8 cellular contexts compared by ENCODE assay signal in genomic region chr22:40345801-40346177, GRCh38. TPM values are rescaled to one million over a fixed set of nuclear protein-coding genes. Genes with fewer than 3 reads are reported as not detected.
DNase-seq lines count a peak whose midpoint lies in the region; ATAC-seq and TF ChIP-seq lines count a peak whose summit lies in the region.

No MANE protein-coding gene starts in this region.

- no peaks in the 10 kb centered on the region for H3K27me3 Mint-ChIP-seq in neural progenitor cell (ENCODE audit: insufficient read depth, low read depth)

- peak overlapping the region; percentile 97 for H3K27ac Mint-ChIP-seq in neural progenitor cell

- H3K36me3 Mint-ChIP-seq in neural progenitor cell, result no peaks in the 10 kb centered on the region

- H4K20me1 ChIP-seq in neural progenitor cell (ENCODE audit: low read depth), result peaks cover 19% of the 10 kb centered on the region

- peak overlapping the region; percentile 99 for H3K4me3 Mint-ChIP-seq in neural progenitor cell

- peaks cover 45% of the 10 kb centered on the region for H3K79me2 ChIP-seq in neural progenitor cell (ENCODE audit: low read depth)

- TF ChIP-seq POLR2A in esophagus muscularis mucosa (IDR thresholded peaks at IDR 0.05; ENCODE audit: low read depth), result no peak

- H3K4me1 Mint-ChIP-seq in neural progenitor cell, result peaks cover 13% of the 10 kb centered on the region

- peaks cover 12 to 26% (median 20%) of the 10 kb centered on the region in 4 donors for H3K36me3 ChIP-seq in esophagus muscularis mucosa
- H3K36me3 ChIP-seq in neural progenitor cell, result peaks cover 8% of the 10 kb centered on the region
- H3K36me3 ChIP-seq in aorta (ENCODE audit: control insufficient read depth in 1 of 2, insufficient read depth in 2 of 2, low read length in 1 of 2), result no peaks in the 10 kb centered on the region

- H3K9me3 Mint-ChIP-seq in neural progenitor cell, result no peaks in the 10 kb centered on the region

- peaks cover 20 to 32% (median 29%) of the 10 kb centered on the region in 4 donors for H3K4me1 ChIP-seq in esophagus muscularis mucosa
- H3K4me1 ChIP-seq in neural progenitor cell, result peaks cover 8% of the 10 kb centered on the region
- H3K4me1 ChIP-seq in aorta (ENCODE audit: control insufficient read depth in 1 of 2, insufficient read depth in 2 of 2, low read length in 2 of 2), result peaks cover 3% of the 10 kb centered on the region in 2 donors

- peak overlapping the region; percentile 60 for H2AFZ ChIP-seq in neural progenitor cell (replicated peaks)

- H3F3A ChIP-seq in neural progenitor cell (ENCODE audit: low read depth), result peaks cover 12% of the 10 kb centered on the region

- intact Hi-C loops in esophagus muscularis mucosa (cut with DNase I), result loop anchor here (2.0 to 5.0 kb wide), 2 partner anchors 301 to 813 kb away; partner anchors contain the start of gene RPS19BP1
- intact Hi-C loops in aorta (cut with DNase I), result loop anchor here (2.0 to 10.0 kb wide), 4 partner anchors 301 to 813 kb away; partner anchors contain the start of gene RPS19BP1 (in 2 of the 2)

- ATAC-seq in HG02571 (IDR thresholded peaks at IDR 0.05; ENCODE audit: unreplicated experiment) (peak; percentile 8), aorta (ENCODE audit: low FRiP score) (peak; percentile 44)

- H3K9me3 ChIP-seq in esophagus muscularis mucosa (no peaks in the 10 kb centered on the region), neural progenitor cell (ENCODE audit: low read depth) (no peaks in the 10 kb centered on the region), aorta (ENCODE audit: control insufficient read depth, low read length) (no peaks in the 10 kb centered on the region)

- peak overlapping the region; percentile 49 for H3K9ac ChIP-seq in neural progenitor cell

- TF ChIP-seq CTCF in esophagus muscularis mucosa (IDR thresholded peaks at IDR 0.05) (no peak), neural progenitor cell (IDR thresholded peaks at IDR 0.05) (no peak)

- peak; percentile 69 for DNase-seq in GM03348 (ENCODE audit: low spot score)
- DNase-seq in NCI-H69 (lab: John Stamatoyannopoulos, UW), result peak; percentile 83
- DNase-seq in activated T-cell treated with anti-CD3 and anti-CD28 coated beads for 24 hours (ENCODE audit: low read depth), result peak; percentile 53
- DNase-seq in esophagus muscularis mucosa (ENCODE audit: extremely low spot score), result no peak
- peak; percentile 53 for DNase-seq in neural progenitor cell (ENCODE audit: low spot score)
- DNase-seq in aorta, result peak; percentile 56 to 80
- no peak for DNase-seq in occipital lobe (lab: John Stamatoyannopoulos, UW)

- no peak for TF ChIP-seq EP300 in esophagus muscularis mucosa (IDR thresholded peaks at IDR 0.05)

- H3K4me3 ChIP-seq in esophagus muscularis mucosa (peak overlapping the region; percentile 67 to 93 (median 81)), neural progenitor cell (peak overlapping the region; percentile 64), aorta (ENCODE audit: low read length in 2 of 2) (peak overlapping the region; percentile 23 to 34)

- peak overlapping the region; percentile 84 for H3K4me2 ChIP-seq in neural progenitor cell

- WGBS in esophagus muscularis mucosa, result 2% methylated on average over 20 of the region's 20 CpGs
- WGBS in aorta, 2 donors, result 0 to 1% methylated on average over 20 of the region's 20 CpGs

- H3K27me3 ChIP-seq in esophagus muscularis mucosa (no peaks in the 10 kb centered on the region), neural progenitor cell (no peaks in the 10 kb centered on the region), aorta (ENCODE audit: control insufficient read depth in 1 of 2, insufficient read depth in 2 of 2, low read length in 1 of 2) (no peaks in the 10 kb centered on the region)

- H3K27ac ChIP-seq in esophagus muscularis mucosa (replicated peaks in 1 of 4) (peak overlapping the region; percentile 86 to 90 (median 88)), neural progenitor cell (peak overlapping the region; percentile 74), aorta (ENCODE audit: low read depth in 1 of 2, low read length in 2 of 2) (no peak overlapping the region)

RNA-seq across cellular contexts. Expression of gene ADSL, which starts 0.5 kb away (rescaled TPM):
- 10 to 100 TPM; 58.7 to 91.1 (median 76.3) TPM for total RNA-seq in esophagus muscularis mucosa
- 135 and 181 TPM in 2 replicates for total RNA-seq in neural progenitor cell (ENCODE audit: low replicate concordance)
- total RNA-seq in aorta, result 10 to 100 TPM; 40.5 to 49.0 TPM
- 10 to 100 TPM; 31.1 to 34.8 TPM for polyA plus RNA-seq in aorta
- total RNA-seq in occipital lobe, result 48.2 TPM

RNA-seq across cellular contexts. Expression of gene SGSM3, which starts 24.6 kb away (rescaled TPM):
- total RNA-seq in esophagus muscularis mucosa (10 to 100 TPM; 29.2 to 53.0 (median 37.1) TPM), neural progenitor cell (ENCODE audit: low replicate concordance) (55.2 and 127 TPM in 2 replicates), aorta (10 to 100 TPM; 44.3 to 52.3 TPM), occipital lobe (35.1 TPM)
- 100 to 1,000 TPM in 1 of 2 donors, 10 to 100 TPM in 1; 24.5 to 114 TPM for polyA plus RNA-seq in aorta

Comparison
In these comparisons a context has a peak if more than half of its experiments do, and no peak if none do; other contexts are left out.
1. DNase-seq: peak in GM03348 (single experiment), NCI-H69 (single experiment), activated T-cell treated with anti-CD3 and anti-CD28 coated beads for 24 hours (single experiment), neural progenitor cell (single experiment) and aorta (2 of 2); none in esophagus muscularis mucosa (single experiment) and occipital lobe (single experiment).
2. H3K27ac ChIP-seq: peak in esophagus muscularis mucosa (4 of 4) and neural progenitor cell (single experiment); none in aorta (0 of 2).
3. H3K4me3 ChIP-seq: peak in every context shown above with its lines; median percentile 81 in esophagus muscularis mucosa; 64 in neural progenitor cell; 28 in aorta.